ENCODE assay signal across 21 cellular contexts in the genomic region with DNA sequence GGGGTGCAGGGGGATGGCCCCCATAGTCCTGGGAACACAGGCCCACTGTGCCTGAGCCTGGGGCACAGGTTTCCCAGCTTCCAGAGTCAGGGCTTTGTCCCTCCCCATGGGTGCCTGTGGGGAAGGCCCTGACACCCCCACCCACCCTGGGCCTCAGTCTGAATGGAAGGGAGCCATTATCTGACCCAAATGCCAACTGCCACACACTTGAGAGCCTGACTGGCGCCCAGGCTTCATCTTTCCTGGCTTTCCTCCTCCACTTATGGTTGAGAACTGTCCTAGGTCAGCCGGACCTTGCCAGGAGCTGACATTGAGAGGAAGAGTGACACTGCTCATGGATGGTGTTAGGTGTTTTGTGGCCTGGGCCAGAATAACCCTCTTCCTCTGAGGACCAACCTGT. TPM values are rescaled to one million over a fixed set of nuclear protein-coding genes. Genes with fewer than 3 reads are reported as not detected.
DNase-seq lines count a peak whose midpoint lies in the region; ATAC-seq and TF ChIP-seq lines count a peak whose summit lies in the region.
"Had no signal": no experiment of that assay in that cellular context is flagged by ENCODE, and none has a peak within 500 bp of the region (broad histone marks: within the 10 kb centered on the region; RNA-seq: fewer than 3 reads in every experiment).

No MANE protein-coding gene starts in this region.

- intact Hi-C loops in Right ventricle myocardium inferior (cut with DNase I), result no loop called here
- intact Hi-C loops in cardiac septum (cut with DNase I), result no loop called here
- intact Hi-C loops in lower lobe of right lung (cut with DNase I), result no loop called here

- ATAC-seq in Right ventricle myocardium inferior (peak; percentile 18), lower lobe of right lung (no peak), SK-N-SH treated with all-trans-retinoic acid at 6 μM for 48 hours (no peak)
- ATAC-seq in activated CD4-positive, CD25-positive, alpha-beta regulatory T cell treated with anti-CD3 and anti-CD28 coated beads, Interleukin-2, amount 50 U/mL, for 24 hours, result no peak
- ATAC-seq: natural killer cell had no signal

- H3K4me1 ChIP-seq in lower lobe of right lung, result peaks cover 59% of the 10 kb centered on the region
- H3K4me1 ChIP-seq: BE2C had no signal

- TF ChIP-seq CTCF in lower lobe of right lung (IDR thresholded peaks at IDR 0.05) (no peak), GM13977 (IDR thresholded peaks at IDR 0.05; ENCODE audit: extremely low read depth, insufficient read depth, missing control alignments) (no peak)

- in situ Hi-C loops in GM13977 (cut with MboI; ENCODE audit: low pct_unique_long_range_greater_than_20kb, low sequenced_read_pairs, unreplicated experiment), result no loop called here

- H3K4me3 ChIP-seq in lower lobe of right lung, result no peak overlapping the region
- H3K4me3 ChIP-seq in skin epidermis, result no peak overlapping the region

- no peaks in the 10 kb centered on the region for H3K27me3 ChIP-seq in lower lobe of right lung (ENCODE audit: low read depth)
- H3K27me3 ChIP-seq: BE2C had no signal

- H3K36me3 ChIP-seq in lower lobe of right lung, result no peaks in the 10 kb centered on the region
- H3K36me3 ChIP-seq: BE2C had no signal

- DNase-seq in Right ventricle myocardium inferior (ENCODE audit: missing footprints) (no peak), cardiac septum (ENCODE audit: low spot score) (no peak), lower lobe of right lung (no peak), NCI-H1436 (lab: John Stamatoyannopoulos, UW) (no peak), GM13977 (ENCODE audit: low spot score) (no peak)
- DNase-seq: 8988T; activated naive CD4-positive, alpha-beta T cell; amygdala; BE2C; effector memory CD4-positive, alpha-beta T cell; GOT3; head of caudate nucleus; immature natural killer cell; natural killer cell; NCI-H1092; NCI-H69; SHP77 treated with DMSO at 0.1 percent for 48 hours; T-helper 1 cell had no signal

- H3K9me3 ChIP-seq in lower lobe of right lung, result no peaks in the 10 kb centered on the region
- H3K9me3 ChIP-seq: BE2C had no signal

- H3K27ac ChIP-seq in lower lobe of right lung, result peak overlapping the region; percentile 66
- H3K27ac ChIP-seq in skin epidermis, result peak overlapping the region in 14 of 21 experiments; percentile 37 to 81 (median 64)

TF ChIP-seq in SK-N-SH treated with all-trans-retinoic acid at 6 μM for 48 hours, 23 proteins besides CTCF, POLR2A, EP300 and RAD21:
- TF ChIP-seq ZC3H10 (CRISPR knock-in tag; IDR thresholded peaks at IDR 0.05), result no peak
- TF ChIP-seq, protein P1, sequence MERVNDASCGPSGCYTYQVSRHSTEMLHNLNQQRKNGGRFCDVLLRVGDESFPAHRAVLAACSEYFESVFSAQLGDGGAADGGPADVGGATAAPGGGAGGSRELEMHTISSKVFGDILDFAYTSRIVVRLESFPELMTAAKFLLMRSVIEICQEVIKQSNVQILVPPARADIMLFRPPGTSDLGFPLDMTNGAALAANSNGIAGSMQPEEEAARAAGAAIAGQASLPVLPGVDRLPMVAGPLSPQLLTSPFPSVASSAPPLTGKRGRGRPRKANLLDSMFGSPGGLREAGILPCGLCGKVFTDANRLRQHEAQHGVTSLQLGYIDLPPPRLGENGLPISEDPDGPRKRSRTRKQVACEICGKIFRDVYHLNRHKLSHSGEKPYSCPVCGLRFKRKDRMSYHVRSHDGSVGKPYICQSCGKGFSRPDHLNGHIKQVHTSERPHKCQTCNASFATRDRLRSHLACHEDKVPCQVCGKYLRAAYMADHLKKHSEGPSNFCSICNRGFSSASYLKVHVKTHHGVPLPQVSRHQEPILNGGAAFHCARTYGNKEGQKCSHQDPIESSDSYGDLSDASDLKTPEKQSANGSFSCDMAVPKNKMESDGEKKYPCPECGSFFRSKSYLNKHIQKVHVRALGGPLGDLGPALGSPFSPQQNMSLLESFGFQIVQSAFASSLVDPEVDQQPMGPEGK (CRISPR knock-in tag; IDR thresholded peaks at IDR 0.05; ENCODE audit: borderline replicate concordance), result no peak
- TF ChIP-seq ZFP3 (CRISPR knock-in tag; IDR thresholded peaks at IDR 0.05), result no peak
- TF ChIP-seq, protein P2, sequence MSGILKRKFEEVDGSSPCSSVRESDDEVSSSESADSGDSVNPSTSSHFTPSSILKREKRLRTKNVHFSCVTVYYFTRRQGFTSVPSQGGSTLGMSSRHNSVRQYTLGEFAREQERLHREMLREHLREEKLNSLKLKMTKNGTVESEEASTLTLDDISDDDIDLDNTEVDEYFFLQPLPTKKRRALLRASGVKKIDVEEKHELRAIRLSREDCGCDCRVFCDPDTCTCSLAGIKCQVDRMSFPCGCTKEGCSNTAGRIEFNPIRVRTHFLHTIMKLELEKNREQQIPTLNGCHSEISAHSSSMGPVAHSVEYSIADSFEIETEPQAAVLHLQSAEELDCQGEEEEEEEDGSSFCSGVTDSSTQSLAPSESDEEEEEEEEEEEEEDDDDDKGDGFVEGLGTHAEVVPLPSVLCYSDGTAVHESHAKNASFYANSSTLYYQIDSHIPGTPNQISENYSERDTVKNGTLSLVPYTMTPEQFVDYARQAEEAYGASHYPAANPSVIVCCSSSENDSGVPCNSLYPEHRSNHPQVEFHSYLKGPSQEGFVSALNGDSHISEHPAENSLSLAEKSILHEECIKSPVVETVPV (CRISPR knock-in tag; IDR thresholded peaks at IDR 0.05), result no peak
- TF ChIP-seq, protein P3, sequence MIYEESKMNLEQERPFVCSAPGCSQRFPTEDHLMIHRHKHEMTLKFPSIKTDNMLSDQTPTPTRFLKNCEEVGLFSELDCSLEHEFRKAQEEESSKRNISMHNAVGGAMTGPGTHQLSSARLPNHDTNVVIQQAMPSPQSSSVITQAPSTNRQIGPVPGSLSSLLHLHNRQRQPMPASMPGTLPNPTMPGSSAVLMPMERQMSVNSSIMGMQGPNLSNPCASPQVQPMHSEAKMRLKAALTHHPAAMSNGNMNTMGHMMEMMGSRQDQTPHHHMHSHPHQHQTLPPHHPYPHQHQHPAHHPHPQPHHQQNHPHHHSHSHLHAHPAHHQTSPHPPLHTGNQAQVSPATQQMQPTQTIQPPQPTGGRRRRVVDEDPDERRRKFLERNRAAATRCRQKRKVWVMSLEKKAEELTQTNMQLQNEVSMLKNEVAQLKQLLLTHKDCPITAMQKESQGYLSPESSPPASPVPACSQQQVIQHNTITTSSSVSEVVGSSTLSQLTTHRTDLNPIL (CRISPR knock-in tag; IDR thresholded peaks at IDR 0.05; ENCODE audit: low read depth), result no peak
- TF ChIP-seq PPARA (CRISPR knock-in tag; IDR thresholded peaks at IDR 0.05; ENCODE audit: borderline replicate concordance), result no peak
- no peak for TF ChIP-seq ISL1 (CRISPR knock-in tag; IDR thresholded peaks at IDR 0.05)
- TF ChIP-seq, protein P4, sequence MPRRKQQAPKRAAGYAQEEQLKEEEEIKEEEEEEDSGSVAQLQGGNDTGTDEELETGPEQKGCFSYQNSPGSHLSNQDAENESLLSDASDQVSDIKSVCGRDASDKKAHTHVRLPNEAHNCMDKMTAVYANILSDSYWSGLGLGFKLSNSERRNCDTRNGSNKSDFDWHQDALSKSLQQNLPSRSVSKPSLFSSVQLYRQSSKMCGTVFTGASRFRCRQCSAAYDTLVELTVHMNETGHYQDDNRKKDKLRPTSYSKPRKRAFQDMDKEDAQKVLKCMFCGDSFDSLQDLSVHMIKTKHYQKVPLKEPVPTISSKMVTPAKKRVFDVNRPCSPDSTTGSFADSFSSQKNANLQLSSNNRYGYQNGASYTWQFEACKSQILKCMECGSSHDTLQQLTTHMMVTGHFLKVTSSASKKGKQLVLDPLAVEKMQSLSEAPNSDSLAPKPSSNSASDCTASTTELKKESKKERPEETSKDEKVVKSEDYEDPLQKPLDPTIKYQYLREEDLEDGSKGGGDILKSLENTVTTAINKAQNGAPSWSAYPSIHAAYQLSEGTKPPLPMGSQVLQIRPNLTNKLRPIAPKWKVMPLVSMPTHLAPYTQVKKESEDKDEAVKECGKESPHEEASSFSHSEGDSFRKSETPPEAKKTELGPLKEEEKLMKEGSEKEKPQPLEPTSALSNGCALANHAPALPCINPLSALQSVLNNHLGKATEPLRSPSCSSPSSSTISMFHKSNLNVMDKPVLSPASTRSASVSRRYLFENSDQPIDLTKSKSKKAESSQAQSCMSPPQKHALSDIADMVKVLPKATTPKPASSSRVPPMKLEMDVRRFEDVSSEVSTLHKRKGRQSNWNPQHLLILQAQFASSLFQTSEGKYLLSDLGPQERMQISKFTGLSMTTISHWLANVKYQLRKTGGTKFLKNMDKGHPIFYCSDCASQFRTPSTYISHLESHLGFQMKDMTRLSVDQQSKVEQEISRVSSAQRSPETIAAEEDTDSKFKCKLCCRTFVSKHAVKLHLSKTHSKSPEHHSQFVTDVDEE (CRISPR knock-in tag; IDR thresholded peaks at IDR 0.05), result no peak
- no peak for TF ChIP-seq ZNF565 (CRISPR knock-in tag; conservative IDR thresholded peaks at IDR 0.05; ENCODE audit: low read depth)
- no peak for TF ChIP-seq SNAI2 (CRISPR knock-in tag; IDR thresholded peaks at IDR 0.05)
- TF ChIP-seq GLIS3 (CRISPR knock-in tag; IDR thresholded peaks at IDR 0.05), result no peak
- TF ChIP-seq RARB (CRISPR knock-in tag; IDR thresholded peaks at IDR 0.05), result no peak
- TF ChIP-seq ZFP30 (CRISPR knock-in tag; IDR thresholded peaks at IDR 0.05), result no peak
- no peak for TF ChIP-seq BACH2 (CRISPR knock-in tag; IDR thresholded peaks at IDR 0.05; ENCODE audit: borderline replicate concordance)
- TF ChIP-seq ARNTL (CRISPR knock-in tag; IDR thresholded peaks at IDR 0.05; ENCODE audit: borderline replicate concordance, low read depth), result no peak
- no peak for TF ChIP-seq ESRRG (CRISPR knock-in tag; IDR thresholded peaks at IDR 0.05)

RNA-seq across cellular contexts. Expression of a gene that starts 24.0 kb away (rescaled TPM):
- total RNA-seq in Right ventricle myocardium inferior, result 5.4 TPM
- total RNA-seq in cardiac septum, result 5.1 TPM
- 49.8 TPM for total RNA-seq in lower lobe of right lung
